In the genomic region with DNA sequence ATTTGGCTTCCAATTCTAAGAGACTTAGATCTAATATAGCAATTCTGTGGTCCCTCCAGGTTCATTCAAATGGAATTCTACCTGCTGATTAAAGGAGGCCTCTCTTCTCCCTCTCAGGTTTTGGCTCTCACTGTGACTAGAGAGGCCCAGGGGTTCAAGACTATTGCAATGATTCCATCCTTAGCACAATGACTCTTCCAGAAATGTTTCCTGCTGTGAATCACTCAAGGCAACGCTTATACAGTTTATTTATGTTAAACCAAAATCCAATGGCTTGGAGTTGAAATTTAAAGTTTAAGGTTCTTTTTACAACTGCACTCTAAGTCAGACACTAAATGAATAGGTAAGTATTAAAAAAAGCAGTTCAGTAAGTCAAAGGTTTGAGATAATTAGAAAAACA, we compare ENCODE assay signal across 27 cellular contexts. TPM values are rescaled to one million over a fixed set of nuclear protein-coding genes. Genes with fewer than 3 reads are reported as not detected.
A peak's percentile ranks its signal among the peaks of the same experiment; 100 is the strongest.
DNase-seq lines count a peak whose midpoint lies in the region; ATAC-seq and TF ChIP-seq lines count a peak whose summit lies in the region.
"Had no signal": no experiment of that assay in that cellular context is flagged by ENCODE, and none has a peak within 500 bp of the region (broad histone marks: within the 10 kb centered on the region; RNA-seq: fewer than 3 reads in every experiment).

No MANE protein-coding gene starts in this region.

- no peak overlapping the region for H2BK20ac ChIP-seq in IMR-90 (ENCODE audit: low read depth, low read length)

- peak overlapping the region; percentile 54 for H2BK5ac ChIP-seq in IMR-90 (ENCODE audit: low read depth, low read length, poor library complexity, severe bottlenecking)

- peaks cover 2% of the 10 kb centered on the region; the same call in 1 of the 2 replicates for H3K9me1 ChIP-seq in IMR-90 (ENCODE audit: insufficient read depth, low read length)

- no peak overlapping the region for H4K8ac ChIP-seq in IMR-90 (ENCODE audit: low read depth in 2 of 2, low read length in 2 of 2)

- peak overlapping the region; percentile 68 for H3K4me2 ChIP-seq in IMR-90 (ENCODE audit: low read depth, low read length)

- H3K4ac ChIP-seq in IMR-90 (ENCODE audit: low read depth, low read length), result no peak overlapping the region

- H3K79me1 ChIP-seq in IMR-90 (ENCODE audit: low read depth in 1 of 2, low read length in 2 of 2), result peaks cover 0 to 3% of the 10 kb centered on the region in 2 experiments; a peak in 1 of 4 replicates

- H3K56ac ChIP-seq in IMR-90 (ENCODE audit: extremely low read depth, insufficient read depth, low read length), result no peak overlapping the region

- no peak overlapping the region for H2AK9ac ChIP-seq in IMR-90 (replicated peaks; ENCODE audit: low read depth, low read length, poor library complexity)

- peaks cover 5 to 11% of the 10 kb centered on the region in 2 donors for H3K9me3 Mint-ChIP-seq in activated naive CD4-positive, alpha-beta T cell treated with anti-CD3 and anti-CD28 coated beads, Interleukin-2, amount 50 U/mL, for 72 hours

- no peak overlapping the region for H2AK5ac ChIP-seq in IMR-90 (ENCODE audit: low read depth, low read length)

- H2BK120ac ChIP-seq in IMR-90 (ENCODE audit: low read depth, low read length), result 0 out of 2 replicates have a peak overlapping the region, but pooled peaks have one; percentile 2

- H4K5ac ChIP-seq in IMR-90 (ENCODE audit: low read depth, low read length), result no peak overlapping the region

- H2BK15ac ChIP-seq in IMR-90 (ENCODE audit: low read depth, low read length), result no peak overlapping the region

- CTCF ChIA-PET in IMR-90 (lab: Yijun Ruan, JAX), result no interaction called here

- TF ChIP-seq RAD21 in IMR-90 (IDR thresholded peaks at IDR 0.05; ENCODE audit: low read length), result no peak

- no peak overlapping the region for H3K9ac ChIP-seq in IMR-90 (ENCODE audit: low read depth, low read length)

- TF ChIP-seq CTCF in IMR-90 (conservative IDR thresholded peaks at IDR 0.05; ENCODE audit: low read depth, low read length), result no peak

- TF ChIP-seq POLR2A in IMR-90 (IDR thresholded peaks at IDR 0.05; ENCODE audit: low read depth, low read length), result no peak

- no peak overlapping the region for H3K4me3 ChIP-seq in IMR-90 (ENCODE audit: insufficient read depth, low read depth, low read length)
- H3K4me3 ChIP-seq: colonic mucosa, HAP-1, heart left ventricle, K562, left lung, mucosa of descending colon, sigmoid colon, upper lobe of right lung had no signal

- no peaks in the 10 kb centered on the region for H3K27me3 ChIP-seq in IMR-90 (ENCODE audit: control insufficient read depth, insufficient read depth, low read length)
- H3K27me3 ChIP-seq: BE2C, brain microvascular endothelial cell, colonic mucosa, heart left ventricle, left lung, sigmoid colon, upper lobe of right lung had no signal

- H4K20me1 ChIP-seq in IMR-90 (ENCODE audit: insufficient read depth, low read length), result no peaks in the 10 kb centered on the region

- DNase-seq in EH (ENCODE audit: low read depth), result peak; percentile 33
- peak; percentile 78 for DNase-seq in IMR-90
- DNase-seq in NCI-H69 (lab: John Stamatoyannopoulos, UW), result peak; percentile 90
- DNase-seq in fibroblast of peridontal ligament (ENCODE audit: extremely low read depth), result peak; percentile 53
- no peak for DNase-seq in COLO829 (ENCODE audit: low spot score)
- no peak for DNase-seq in activated naive CD4-positive, alpha-beta T cell treated with anti-CD3 and anti-CD28 coated beads, Interleukin-2, amount 50 U/mL, for 72 hours (ENCODE audit: low spot score in 2 of 2)
- no peak for DNase-seq in RPMI8226
- DNase-seq: activated CD4-positive, alpha-beta memory T cell treated with anti-CD3 and anti-CD28 coated beads for 36 hours; activated CD4-positive, CD25-positive, alpha-beta regulatory T cell; activated effector memory CD4-positive, alpha-beta T cell treated with anti-CD3 and anti-CD28 coated beads, Interleukin-2, amount 50 U/mL, for 16 hours; activated naive CD8-positive, alpha-beta T cell treated with anti-CD3 and anti-CD28 coated beads, Interleukin-2, amount 50 U/mL, for 24 hours; BE2C; brain microvascular endothelial cell; Caco-2; colonic mucosa; effector memory CD8-positive, alpha-beta T cell; heart left ventricle; left lung; mucosa of descending colon; NCI-H2029 treated with DMSO at 0.1 percent for 48 hours; NCI-H526 treated with DMSO at 0.1 percent for 48 hours; posterior cingulate gyrus; sigmoid colon; upper lobe of right lung had no signal

- peaks cover 17% of the 10 kb centered on the region in 2 donors for H3K36me3 Mint-ChIP-seq in activated naive CD4-positive, alpha-beta T cell treated with anti-CD3 and anti-CD28 coated beads, Interleukin-2, amount 50 U/mL, for 72 hours

- BruUV-seq in IMR-90 (replicated peaks; lab: Mats Ljungman, UMichigan), result no TSS peak

- in situ Hi-C loops in IMR-90 (cut with MboI; ENCODE audit: low sequenced_read_pairs), result no loop called here

- no peak overlapping the region for H3K18ac ChIP-seq in IMR-90 (ENCODE audit: low read depth, low read length)

- ATAC-seq in IMR-90 (ENCODE audit: low read depth), result peak; percentile 57
- no peak for ATAC-seq in activated naive CD4-positive, alpha-beta T cell treated with anti-CD3 and anti-CD28 coated beads, Interleukin-2, amount 50 U/mL, for 72 hours
- ATAC-seq in GM18909 (IDR thresholded peaks at IDR 0.05; ENCODE audit: poor library complexity, unreplicated experiment), result no peak
- ATAC-seq: activated naive CD8-positive, alpha-beta T cell treated with anti-CD3 and anti-CD28 coated beads, Interleukin-2, amount 50 U/mL, for 24 hours; effector memory CD8-positive, alpha-beta T cell; heart left ventricle; K562; left lung; mucosa of descending colon; upper lobe of right lung had no signal

- no CpG with 5 or more reads among the region's 1 CpG for WGBS in IMR-90 (ENCODE audit: extremely low coverage in 2 of 2, insufficient read length in 1 of 2), 2 experiments

- H3K14ac ChIP-seq in IMR-90 (replicated peaks; ENCODE audit: low read depth, low read length), result no peak overlapping the region

- H3K4me1 ChIP-seq in IMR-90 (ENCODE audit: control insufficient read depth, insufficient read depth, low read length), result peaks cover 7% of the 10 kb centered on the region
- H3K4me1 ChIP-seq: BE2C, Caco-2, colonic mucosa, HAP-1, upper lobe of right lung had no signal

- dilution Hi-C loops in IMR-90 (cut with HindIII; ENCODE audit: low sequenced_read_pairs, unreplicated experiment), result no loop called here

- H4K91ac ChIP-seq in IMR-90 (ENCODE audit: insufficient read depth, low read depth, low read length), result no peak overlapping the region

- intact Hi-C loops in IMR-90 (cut with micrococcal nuclease), result no loop called here

- H2AFZ ChIP-seq in IMR-90 (replicated peaks; ENCODE audit: low read length, poor library complexity), result no peak overlapping the region

- H3K36me3 ChIP-seq in IMR-90 (ENCODE audit: control insufficient read depth, insufficient read depth, low read length), result 0 out of 2 replicates have a peak, but pooled peaks cover 1% of the 10 kb centered on the region
- H3K36me3 ChIP-seq: BE2C, brain microvascular endothelial cell, colonic mucosa, HAP-1 had no signal

- no peak overlapping the region for H3K27ac ChIP-seq in IMR-90 (ENCODE audit: insufficient read depth, low read length)
- H3K27ac ChIP-seq: brain microvascular endothelial cell, colonic mucosa, heart left ventricle, left lung, sigmoid colon, upper lobe of right lung had no signal

- no peak overlapping the region for H3K27ac Mint-ChIP-seq in activated naive CD4-positive, alpha-beta T cell treated with anti-CD3 and anti-CD28 coated beads, Interleukin-2, amount 50 U/mL, for 72 hours
- H3K27ac Mint-ChIP-seq: activated CD4-positive, alpha-beta memory T cell treated with anti-CD3 and anti-CD28 coated beads for 36 hours; activated naive CD8-positive, alpha-beta T cell treated with anti-CD3 and anti-CD28 coated beads, Interleukin-2, amount 50 U/mL, for 24 hours; effector memory CD8-positive, alpha-beta T cell had no signal

- H3K9me3 ChIP-seq in IMR-90 (ENCODE audit: control insufficient read depth, insufficient read depth, low read length), result peaks cover 4% of the 10 kb centered on the region; the same call in 1 of the 2 replicates
- H3K9me3 ChIP-seq: BE2C, Caco-2, colonic mucosa, HAP-1, upper lobe of right lung had no signal

- no peak overlapping the region for H3K23ac ChIP-seq in IMR-90 (ENCODE audit: low read depth, low read length)

- POLR2A ChIA-PET in IMR-90 (lab: Charles Lee; ENCODE audit: unreplicated experiment), result no interaction called here

TF ChIP-seq in IMR-90, 13 proteins besides CTCF, POLR2A, EP300 and RAD21:
- TF ChIP-seq ELK1 (IDR thresholded peaks at IDR 0.05; ENCODE audit: borderline replicate concordance, low read depth, low read length) (no peak), FOS (IDR thresholded peaks at IDR 0.05; ENCODE audit: low read depth, low read length) (peak; percentile 47), CEBPB (IDR thresholded peaks at IDR 0.05; ENCODE audit: low read depth, low read length) (peak; percentile 70)

RNA-seq across cellular contexts. Expression of gene IFT57, which starts 39.9 kb away (rescaled TPM):
- 35.3 and 46.9 TPM in 2 replicates for total RNA-seq in IMR-90 (2012; rRNA removed)
- polyA plus RNA-seq in IMR-90 (2012; rRNA removed), result 30.0 and 42.3 TPM in 2 replicates
- 12.0 and 21.4 TPM in 2 replicates for polyA plus RNA-seq in IMR-90 (2012; cell fraction: cytosol; rRNA removed)
- polyA plus RNA-seq in IMR-90 (2012; cell fraction: nucleus; rRNA removed; ENCODE audit: low replicate concordance), result 8.6 and 20.4 TPM in 2 replicates
- 10 to 100 TPM; 11.3 to 25.5 TPM for total RNA-seq in activated naive CD4-positive, alpha-beta T cell treated with anti-CD3 and anti-CD28 coated beads, Interleukin-2, amount 50 U/mL, for 72 hours

Comparison
In these comparisons a context has a peak if more than half of its experiments do, and no peak if none do; other contexts are left out.
1. DNase-seq: peak in EH (single experiment), IMR-90 (single experiment), NCI-H69 (single experiment) and fibroblast of peridontal ligament (single experiment); none in COLO829 (single experiment), activated naive CD4-positive, alpha-beta T cell treated with anti-CD3 and anti-CD28 coated beads, Interleukin-2, amount 50 U/mL, for 72 hours (0 of 2) and RPMI8226 (single experiment).